In the genomic region with DNA sequence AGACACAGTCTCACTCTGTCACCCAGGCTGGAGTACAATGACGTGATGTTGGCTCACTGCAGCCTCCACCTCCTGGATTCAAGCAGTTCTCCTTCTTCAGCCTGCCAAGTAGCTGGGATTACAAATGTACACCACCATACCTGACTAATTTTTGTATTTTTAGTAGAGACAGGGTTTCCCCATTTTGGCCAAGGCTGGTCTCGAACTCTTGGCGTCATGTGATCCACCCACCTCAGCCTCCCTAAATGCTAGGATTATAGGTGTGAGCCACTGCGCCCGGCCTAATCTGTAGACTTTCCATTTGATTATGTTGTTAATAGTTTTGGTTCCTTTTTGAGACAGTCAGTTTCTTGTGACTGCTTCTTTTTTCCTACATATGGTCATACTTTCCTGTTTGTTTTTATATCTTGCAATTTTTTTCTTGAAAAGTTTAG, we compare ENCODE assay signal across 10 cellular contexts. TPM values are rescaled to one million over a fixed set of nuclear protein-coding genes. Genes with fewer than 3 reads are reported as not detected.
DNase-seq lines count a peak whose midpoint lies in the region; ATAC-seq, FAIRE-seq and TF ChIP-seq lines count a peak whose summit lies in the region.
"Had no signal": no experiment of that assay in that cellular context is flagged by ENCODE, and none has a peak within 500 bp of the region (broad histone marks: within the 10 kb centered on the region; RNA-seq: fewer than 3 reads in every experiment).

No MANE protein-coding gene starts in this region.

- in situ Hi-C loops in KBM-7 (cut with MboI; ENCODE audit: low pct_unique_long_range_greater_than_20kb, low sequenced_read_pairs), result no loop called here

- ATAC-seq in GM21737 (IDR thresholded peaks at IDR 0.05; ENCODE audit: unreplicated experiment) (peak; percentile 52), HG03139 (IDR thresholded peaks at IDR 0.05; ENCODE audit: unreplicated experiment) (no peak)
- ATAC-seq: gastroesophageal sphincter had no signal

- intact Hi-C loops in activated CD4-positive, alpha-beta T cell treated with anti-CD3 and anti-CD28 coated beads, Interleukin-2, amount 10 ng/mL, durations not matched to agents 24 days and 14 days (cut with micrococcal nuclease), result loop anchor here (1.0 to 10.0 kb wide), 5 partner anchors 25 to 566 kb away; partner anchors contain the start of gene PLPP1

- no peak for TF ChIP-seq CTCF in osteocyte (IDR thresholded peaks at IDR 0.05)

- H3K4me1 Mint-ChIP-seq in activated CD4-positive, alpha-beta T cell treated with anti-CD3 and anti-CD28 coated beads, Interleukin-2, amount 10 ng/mL, durations not matched to agents 24 days and 14 days, result peaks cover 20% of the 10 kb centered on the region
- H3K4me1 Mint-ChIP-seq in osteocyte (ENCODE audit: unreplicated experiment), result peaks cover 16% of the 10 kb centered on the region

- no peak for TF ChIP-seq POLR2A in GM12892 (IDR thresholded peaks at IDR 0.05; ENCODE audit: low read depth, low read length)

- no peaks in the 10 kb centered on the region for H3K9me3 Mint-ChIP-seq in activated CD4-positive, alpha-beta T cell treated with anti-CD3 and anti-CD28 coated beads, Interleukin-2, amount 10 ng/mL, durations not matched to agents 24 days and 14 days
- no peaks in the 10 kb centered on the region for H3K9me3 Mint-ChIP-seq in osteocyte (ENCODE audit: unreplicated experiment)

- FAIRE-seq in GM12892 (lab: Jason Lieb, UNC), result peak; percentile 73

- DNase-seq in GM12892 (ENCODE audit: insufficient read length) (no peak), osteocyte (ENCODE audit: extremely low spot score, unreplicated experiment) (no peak), KBM-7 (no peak), NK-92 (lab: John Stamatoyannopoulos, UW; ENCODE audit: unreplicated experiment) (no peak), DMS153 (lab: John Stamatoyannopoulos, UW) (no peak)
- peak; percentile 64 for DNase-seq in activated CD4-positive, alpha-beta T cell treated with anti-CD3 and anti-CD28 coated beads, Interleukin-2, amount 10 ng/mL, durations not matched to agents 24 days and 14 days
- DNase-seq: NCI-H774 had no signal

- peak overlapping the region; percentile 85 for H3K27ac Mint-ChIP-seq in activated CD4-positive, alpha-beta T cell treated with anti-CD3 and anti-CD28 coated beads, Interleukin-2, amount 10 ng/mL, durations not matched to agents 24 days and 14 days
- H3K27ac Mint-ChIP-seq in osteocyte (ENCODE audit: unreplicated experiment), result peak overlapping the region; percentile 84

- H3K27me3 Mint-ChIP-seq in activated CD4-positive, alpha-beta T cell treated with anti-CD3 and anti-CD28 coated beads, Interleukin-2, amount 10 ng/mL, durations not matched to agents 24 days and 14 days, result no peaks in the 10 kb centered on the region
- H3K27me3 Mint-ChIP-seq in osteocyte (ENCODE audit: unreplicated experiment), result no peaks in the 10 kb centered on the region

- peak overlapping the region; percentile 55 for H3K4me3 Mint-ChIP-seq in activated CD4-positive, alpha-beta T cell treated with anti-CD3 and anti-CD28 coated beads, Interleukin-2, amount 10 ng/mL, durations not matched to agents 24 days and 14 days
- H3K4me3 Mint-ChIP-seq in osteocyte (ENCODE audit: unreplicated experiment), result no peak overlapping the region

- peaks cover 35% of the 10 kb centered on the region for H3K36me3 Mint-ChIP-seq in activated CD4-positive, alpha-beta T cell treated with anti-CD3 and anti-CD28 coated beads, Interleukin-2, amount 10 ng/mL, durations not matched to agents 24 days and 14 days (ENCODE audit: low read depth)
- peaks cover 30% of the 10 kb centered on the region for H3K36me3 Mint-ChIP-seq in osteocyte (ENCODE audit: unreplicated experiment)

RNA-seq across cellular contexts. Expression of gene MTREX, which starts 31.0 kb away (rescaled TPM):
- 30.8 TPM for polyA plus RNA-seq in GM12892 (2012; ENCODE audit: missing spikeins)
- total RNA-seq in activated CD4-positive, alpha-beta T cell treated with anti-CD3 and anti-CD28 coated beads, Interleukin-2, amount 10 ng/mL, durations not matched to agents 24 days and 14 days, result 123 and 128 TPM in 2 replicates
- 58.5 and 61.3 TPM in 2 replicates for total RNA-seq in osteocyte

RNA-seq across cellular contexts. Expression of gene DHX29, which starts 31.3 kb away (rescaled TPM):
- polyA plus RNA-seq in GM12892 (2012; ENCODE audit: missing spikeins), result 10.3 TPM
- total RNA-seq in activated CD4-positive, alpha-beta T cell treated with anti-CD3 and anti-CD28 coated beads, Interleukin-2, amount 10 ng/mL, durations not matched to agents 24 days and 14 days, result 18.0 and 18.2 TPM in 2 replicates
- total RNA-seq in osteocyte, result 23.1 and 24.5 TPM in 2 replicates
